ENCODE assay signal across 25 cellular contexts in the genomic region with DNA sequence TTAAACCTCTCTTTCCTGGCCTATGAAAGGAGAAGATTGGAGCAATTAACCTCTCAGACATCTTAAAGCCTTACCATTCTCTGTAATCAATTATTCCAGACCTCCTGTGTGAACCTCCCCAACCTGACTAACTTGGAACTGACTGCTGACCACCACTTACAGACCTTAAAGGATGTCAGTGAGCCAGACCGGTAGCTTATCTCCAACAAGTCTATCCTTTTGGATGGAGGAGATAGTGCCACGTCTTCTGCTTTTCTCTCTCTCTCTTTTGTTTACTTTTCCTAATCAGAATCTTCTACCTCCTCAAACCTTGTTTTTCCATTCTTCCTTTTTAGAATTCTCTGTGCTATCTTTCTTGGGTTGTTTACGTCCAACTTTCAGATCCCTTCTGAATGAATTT. TPM values are rescaled to one million over a fixed set of nuclear protein-coding genes. Genes with fewer than 3 reads are reported as not detected.
DNase-seq lines count a peak whose midpoint lies in the region; ATAC-seq, FAIRE-seq and TF ChIP-seq lines count a peak whose summit lies in the region.
"Had no signal": no experiment of that assay in that cellular context is flagged by ENCODE, and none has a peak within 500 bp of the region (broad histone marks: within the 10 kb centered on the region; RNA-seq: fewer than 3 reads in every experiment).

No MANE protein-coding gene starts in this region.

- no peak for TF ChIP-seq CTCF in K562 (IDR thresholded peaks at IDR 0.05 in 2 of 3, conservative IDR thresholded peaks at IDR 0.05 in 1 of 3; ENCODE audit: insufficient read depth in 2 of 3, low read depth in 1 of 3, low read length in 3 of 3)

- 0% methylated on average over 2 of the region's 3 CpGs for WGBS in K562 (ENCODE audit: insufficient coverage, low coverage, missing lambda C conversion rate)

- H3K9me3 ChIP-seq in BLaER1 (peaks cover 6% of the 10 kb centered on the region; the same call in 1 of the 2 replicates), K562 (replicated peaks; ENCODE audit: control insufficient read depth, insufficient read depth, low read depth, low read length) (no peaks in the 10 kb centered on the region)
- no peaks in the 10 kb centered on the region for H3K9me3 ChIP-seq in naive thymus-derived CD4-positive, alpha-beta T cell (ENCODE audit: control insufficient read depth in 2 of 3, low read length in 3 of 3)
- H3K9me3 ChIP-seq: A549, BE2C had no signal

- BruUV-seq in K562 (replicated peaks; lab: Mats Ljungman, UMichigan): no TSS peak

- H4K20me1 ChIP-seq in BLaER1: no peaks in the 10 kb centered on the region
- H4K20me1 ChIP-seq in K562 (replicated peaks; ENCODE audit: control insufficient read depth, insufficient read depth, low read length): no peaks in the 10 kb centered on the region

- H3K27ac ChIP-seq in BLaER1 (peak overlapping the region; percentile 40; the same call in 1 of the 2 replicates), K562 (ENCODE audit: extremely low read depth, low read depth, low read length) (no peak overlapping the region)
- no peak overlapping the region for H3K27ac ChIP-seq in naive thymus-derived CD4-positive, alpha-beta T cell (ENCODE audit: low read depth, low read length)
- H3K27ac ChIP-seq: A549, C4-2B had no signal

- no peak for TF ChIP-seq POLR2A in K562 (conservative IDR thresholded peaks at IDR 0.05)

- TF ChIP-seq EP300 in K562 (IDR thresholded peaks at IDR 0.05; ENCODE audit: low read length): peak; percentile 36; the same call in 1 of the 2 replicates

- CTCF ChIA-PET in K562 (lab: Yijun Ruan, JAX; ENCODE audit: low intra/inter-chr PET ratio): no interaction called here
- CTCF ChIA-PET in naive thymus-derived CD4-positive, alpha-beta T cell (lab: Charles Lee): no interaction called here

- H3K4me3 ChIP-seq in BLaER1 (no peak overlapping the region), K562 (no peak overlapping the region)
- H3K4me3 ChIP-seq in naive thymus-derived CD4-positive, alpha-beta T cell (ENCODE audit: low read length): no peak overlapping the region
- H3K4me3 ChIP-seq: A549, GM12878, GM23338 had no signal

- peaks cover 0 to 6% (median 2%) of the 10 kb centered on the region in 11 donors for H3K9me3 Mint-ChIP-seq in naive thymus-derived CD4-positive, alpha-beta T cell
- H3K9me3 Mint-ChIP-seq: CD8-positive, alpha-beta T cell; GM23338; H9 had no signal

- in situ Hi-C loops in K562 (cut with MboI): no loop called here

- no peaks in the 10 kb centered on the region for H3K9me1 ChIP-seq in K562 (ENCODE audit: control insufficient read depth, insufficient read depth, low read length)

- no peaks in the 10 kb centered on the region for H3K27me3 Mint-ChIP-seq in naive thymus-derived CD4-positive, alpha-beta T cell
- H3K27me3 Mint-ChIP-seq: CD4-positive, CD25-positive, alpha-beta regulatory T cell had no signal

- no peak overlapping the region for H3K4me3 Mint-ChIP-seq in naive thymus-derived CD4-positive, alpha-beta T cell
- H3K4me3 Mint-ChIP-seq: CD4-positive, CD25-positive, alpha-beta regulatory T cell; CD8-positive, alpha-beta T cell; GM23338; H9 had no signal

- H3K36me3 ChIP-seq in BLaER1 (no peaks in the 10 kb centered on the region), K562 (ENCODE audit: control insufficient read depth, insufficient read depth, low read length) (no peaks in the 10 kb centered on the region)
- H3K36me3 ChIP-seq in naive thymus-derived CD4-positive, alpha-beta T cell (ENCODE audit: control insufficient read depth in 2 of 3, insufficient read depth in 3 of 3, low read length in 3 of 3): no peaks in the 10 kb centered on the region
- H3K36me3 ChIP-seq: BE2C had no signal

- peaks cover 0 to 5% (median 3%) of the 10 kb centered on the region in 7 donors for H3K4me1 Mint-ChIP-seq in naive thymus-derived CD4-positive, alpha-beta T cell
- H3K4me1 Mint-ChIP-seq: CD4-positive, CD25-positive, alpha-beta regulatory T cell had no signal

- ATAC-seq in K562: peak; percentile 48; the same call in 2 of the 3 replicates
- ATAC-seq in naive thymus-derived CD4-positive, alpha-beta T cell: no peak
- ATAC-seq: A549; CD8-positive, alpha-beta T cell; GM23338; HCT116 had no signal

- intact Hi-C loops in K562 (cut with micrococcal nuclease): no loop called here
- intact Hi-C loops in naive thymus-derived CD4-positive, alpha-beta T cell (cut with micrococcal nuclease): no loop called here

- POLR2A ChIA-PET in K562 (lab: Yijun Ruan, JAX): interaction anchor here (0.6 to 1.0 kb wide), 3 partner anchors 39 to 214 kb away, joined by 3 to 4 read pairs (median 4); a partner anchor contains a TSS
- POLR2A ChIA-PET in naive thymus-derived CD4-positive, alpha-beta T cell (lab: Charles Lee): no interaction called here

- H3K4me1 ChIP-seq in BLaER1: peaks cover 70% of the 10 kb centered on the region
- H3K4me1 ChIP-seq in K562 (replicated peaks in 1 of 2; ENCODE audit: control insufficient read depth in 2 of 2, insufficient read depth in 2 of 2, low read length in 2 of 2): peaks cover 0 to 15% of the 10 kb centered on the region in 2 experiments; a peak in 3 of 5 replicates
- no peaks in the 10 kb centered on the region for H3K4me1 ChIP-seq in naive thymus-derived CD4-positive, alpha-beta T cell (ENCODE audit: control insufficient read depth in 2 of 2, insufficient read depth in 2 of 2, low read length in 2 of 2)
- H3K4me1 ChIP-seq: A549 had no signal

- no peaks in the 10 kb centered on the region for H3K36me3 Mint-ChIP-seq in naive thymus-derived CD4-positive, alpha-beta T cell
- H3K36me3 Mint-ChIP-seq: CD4-positive, CD25-positive, alpha-beta regulatory T cell; CD8-positive, alpha-beta T cell had no signal

- DNase-seq in CMK (ENCODE audit: low read depth) (peak; percentile 21), OCI-M2 (lab: John Stamatoyannopoulos, UW; ENCODE audit: unreplicated experiment) (peak; percentile 12), K562 (ENCODE audit: extremely low read depth in 1 of 4, low spot score in 3 of 4) (peak in 1 of 4 experiments; percentile 50), NK-92 (lab: John Stamatoyannopoulos, UW; ENCODE audit: unreplicated experiment) (no peak), NCI-H2196 treated with DMSO at 0.1 percent for 48 hours (lab: John Stamatoyannopoulos, UW; ENCODE audit: unreplicated experiment) (no peak)
- DNase-seq in naive thymus-derived CD4-positive, alpha-beta T cell: no peak
- DNase-seq: 8988T; ACHN; AML-193; BE2C; CD4-positive, CD25-positive, alpha-beta regulatory T cell; CD8-positive, alpha-beta T cell; DMS 273 treated with DMSO at 0.1 percent for 48 hours; EL; GDM1; H9 had no signal

- no peak overlapping the region for H3K27ac Mint-ChIP-seq in naive thymus-derived CD4-positive, alpha-beta T cell
- H3K27ac Mint-ChIP-seq: CD4-positive, CD25-positive, alpha-beta regulatory T cell; CD8-positive, alpha-beta T cell; GM23338; H9 had no signal

- H2AFZ ChIP-seq in K562 (ENCODE audit: low read depth, low read length): no peak overlapping the region
- H2AFZ ChIP-seq: GM23338 had no signal

- FAIRE-seq in K562 (lab: Jason Lieb, UNC): peak; percentile 44
- FAIRE-seq: A549, D721Med, GM12878, GM19239 had no signal

- TF ChIP-seq RAD21 in K562 (CRISPR knock-in tag; conservative IDR thresholded peaks at IDR 0.05 in 1 of 2, IDR thresholded peaks at IDR 0.05 in 1 of 2): no peak

- H3K27me3 ChIP-seq in BLaER1 (no peaks in the 10 kb centered on the region), K562 (ENCODE audit: control insufficient read depth in 2 of 2, insufficient read depth in 2 of 2, low read length in 2 of 2) (no peaks in the 10 kb centered on the region)
- H3K27me3 ChIP-seq in naive thymus-derived CD4-positive, alpha-beta T cell (ENCODE audit: control insufficient read depth in 2 of 2, insufficient read depth in 2 of 2, low read length in 2 of 2): no peaks in the 10 kb centered on the region
- H3K27me3 ChIP-seq: BE2C had no signal

- no peaks in the 10 kb centered on the region for H3K79me2 ChIP-seq in K562 (ENCODE audit: control insufficient read depth, insufficient read depth, low read length)

- H3K9ac ChIP-seq in BLaER1 (peak overlapping the region; percentile 13; the same call in 1 of the 2 replicates), K562 (ENCODE audit: insufficient read depth in 1 of 2, low read depth in 2 of 2, low read length in 2 of 2) (no peak overlapping the region)

- peak overlapping the region; percentile 83 for H3K4me2 ChIP-seq in BLaER1
- no peak overlapping the region for H3K4me2 ChIP-seq in K562 (ENCODE audit: insufficient read depth, low read length)
- H3K4me2 ChIP-seq: A549, GM23338 had no signal

TF ChIP-seq in K562, 482 proteins besides CTCF, POLR2A, EP300 and RAD21 (continues in another document):
- no peak for TF ChIP-seq JUNB (CRISPR knock-in tag; conservative IDR thresholded peaks at IDR 0.05)
- TF ChIP-seq, protein P1, sequence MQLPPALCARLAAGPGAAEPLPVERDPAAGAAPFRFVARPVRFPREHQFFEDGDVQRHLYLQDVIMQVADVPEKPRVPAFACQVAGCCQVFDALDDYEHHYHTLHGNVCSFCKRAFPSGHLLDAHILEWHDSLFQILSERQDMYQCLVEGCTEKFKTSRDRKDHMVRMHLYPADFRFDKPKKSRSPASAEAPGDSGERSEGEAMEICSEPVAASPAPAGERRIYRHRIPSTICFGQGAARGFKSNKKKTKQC (CRISPR knock-in tag; IDR thresholded peaks at IDR 0.05): no peak
- TF ChIP-seq CTBP1 (IDR thresholded peaks at IDR 0.05; ENCODE audit: borderline replicate concordance): peak; percentile 83
- peak; percentile 47 for TF ChIP-seq TCF3 (CRISPR knock-in tag; IDR thresholded peaks at IDR 0.05)
- no peak for TF ChIP-seq KDM2B (CRISPR knock-in tag; IDR thresholded peaks at IDR 0.05)
- no peak for TF ChIP-seq MAFK (IDR thresholded peaks at IDR 0.05; ENCODE audit: low read length)

RNA-seq across cellular contexts. Expression of a gene that starts 57.2 kb away (rescaled TPM):
- 0.28 and 0.37 TPM in 2 replicates for total RNA-seq in K562 (2011; cell fraction: chromatin; rRNA removed; ENCODE audit: low replicate concordance)
- total RNA-seq in K562 (2011; cell fraction: nucleolus; rRNA removed): 0.26 and 0.33 TPM in 2 replicates
- not detected in 2 replicates for total RNA-seq in K562 (2011; cell fraction: nucleoplasm; rRNA removed)
- total RNA-seq in K562 (2014; rRNA removed) (not detected in 2 replicates), K562 (2014; rRNA removed; fragmentation: Illumina TruSeq; extraction: Trizol) (not detected in 2 replicates), K562 (2015; rRNA removed; fragmentation: Illumina TruSeq; extraction: Trizol) (0.19 and 0.33 TPM in 2 replicates), K562 (2021) (not detected in 2 replicates)
- polyA plus RNA-seq in K562 (2011; rRNA removed) (0.07 TPM in 1 of 2 replicates, not detected in the other), K562 (2014; fragmentation: Illumina TruSeq; extraction: Trizol) (not detected in 2 replicates), K562 (2014; fragmentation: Nextera tagmentation; extraction: Ambion mirVana) (not detected), K562 (2014; rRNA removed) (0.04 and 0.11 TPM in 2 replicates)
- polyA plus RNA-seq in K562 (2011; cell fraction: cytosol; rRNA removed): 0.25 TPM in 1 of 2 replicates, not detected in the other
- 0.74 TPM in 1 of 2 replicates, not detected in the other for polyA plus RNA-seq in K562 (2011; cell fraction: nucleus; rRNA removed)
- polyA plus RNA-seq in K562 (2012): 0.30 and 0.39 TPM in 2 replicates
- not detected in 2 replicates for polyA minus RNA-seq in K562 (2011; rRNA and poly(A)+ RNA removed)
- 0.38 TPM in 1 of 2 replicates, not detected in the other for polyA minus RNA-seq in K562 (2011; cell fraction: cytosol; rRNA and poly(A)+ RNA removed)
- polyA minus RNA-seq in K562 (2011; cell fraction: nucleus; rRNA and poly(A)+ RNA removed): 0.13 TPM in 1 of 2 replicates, not detected in the other
- not detected for total RNA-seq in naive thymus-derived CD4-positive, alpha-beta T cell
- not detected for polyA plus RNA-seq in naive thymus-derived CD4-positive, alpha-beta T cell
- total RNA-seq: CD4-positive, CD25-positive, alpha-beta regulatory T cell; CD8-positive, alpha-beta T cell; GM12878; H4 had no signal
- polyA plus RNA-seq: A549; CD4-positive, CD25-positive, alpha-beta regulatory T cell; GM12878 had no signal

Comparison
In these comparisons a context has a peak if more than half of its experiments do, and no peak if none do; other contexts are left out.
1. DNase-seq: peak in CMK (single experiment) and OCI-M2 (single experiment); none in NK-92 (single experiment), naive thymus-derived CD4-positive, alpha-beta T cell (0 of 9) and NCI-H2196 treated with DMSO at 0.1 percent for 48 hours (single experiment).